34 cellular contexts compared by ENCODE assay signal in genomic region chr5:127963233-127963632, GRCh38.
"Had no signal": no experiment of that assay in that cellular context is flagged by ENCODE, and none has a peak within 500 bp of the region (broad histone marks: within the 10 kb centered on the region; RNA-seq: fewer than 3 reads in every experiment).

No MANE protein-coding gene starts in this region.

- H3K9me3 ChIP-seq: MG63 had no signal

- H3K27ac ChIP-seq: KMS-11 had no signal

- DNase-seq: Kasumi-1, MM.1S, MV-4-11, NCI-H1048, NCI-H1092, NCI-H1092 treated with DMSO at 0.1 percent for 48 hours, NCI-H1105, NCI-H1105 treated with DMSO at 0.1 percent for 48 hours, NCI-H1417, NCI-H1417 treated with DMSO at 0.1 percent for 48 hours, NCI-H1436, NCI-H1436 treated with DMSO at 0.1 percent for 48 hours, NCI-H146, NCI-H1694, NCI-H1694 treated with DMSO at 0.1 percent for 48 hours, NCI-H187, NCI-H187 treated with DMSO at 0.1 percent for 48 hours, NCI-H1930, NCI-H2029, NCI-H2029 treated with DMSO at 0.1 percent for 48 hours, NCI-H2081, NCI-H2081 treated with DMSO at 0.1 percent for 48 hours, NCI-H2107, NCI-H2171, NCI-H2171 treated with DMSO at 0.1 percent for 48 hours, NCI-H2227 treated with DMSO at 0.1 percent for 48 hours, NCI-H226, NCI-H345, NCI-H446, NCI-H446 treated with DMSO at 0.1 percent for 48 hours, NCI-H510A, NCI-H510A treated with DMSO at 0.1 percent for 48 hours had no signal

- H3K27me3 ChIP-seq: MG63 had no signal

- H3K4me2 ChIP-seq: KMS-11 had no signal

- H3K9ac ChIP-seq: KMS-11 had no signal

- H3K4me3 ChIP-seq: MG63 had no signal

- H3K36me3 ChIP-seq: MG63 had no signal
